ENCODE assay signal across 11 cellular contexts in genomic region chr19:48715681-48716171, GRCh38. TPM values are rescaled to one million over a fixed set of nuclear protein-coding genes. Genes with fewer than 3 reads are reported as not detected.
DNase-seq lines count a peak whose midpoint lies in the region; ATAC-seq, FAIRE-seq and TF ChIP-seq lines count a peak whose summit lies in the region.
"Had no signal": no experiment of that assay in that cellular context is flagged by ENCODE, and none has a peak within 500 bp of the region (broad histone marks: within the 10 kb centered on the region; RNA-seq: fewer than 3 reads in every experiment).

No MANE protein-coding gene starts in this region.

- TF ChIP-seq CTCF in HepG2 (CRISPR knock-in tag; IDR thresholded peaks at IDR 0.05) (no peak), right lobe of liver (IDR thresholded peaks at IDR 0.05) (no peak), cardiac fibroblast (IDR thresholded peaks at IDR 0.05; ENCODE audit: low read depth, low read length) (no peak)

- H3K4me3 ChIP-seq in HepG2 (replicated peaks in 1 of 3; ENCODE audit: insufficient read depth in 1 of 3, low read depth in 2 of 3, low read length in 3 of 3) (peak overlapping the region; percentile 60 to 88 (median 84)), right lobe of liver (no peak overlapping the region), cardiac fibroblast (replicated peaks in 1 of 2; ENCODE audit: low read depth in 2 of 2, low read length in 2 of 2) (peak overlapping the region; percentile 15 to 64), muscle layer of duodenum (ENCODE audit: low read depth in 1 of 2, low read length in 2 of 2) (peak overlapping the region; percentile 70 to 84)

- TF ChIP-seq POLR2A in HepG2 (IDR thresholded peaks at IDR 0.05; ENCODE audit: insufficient read depth in 1 of 2, low read depth in 2 of 2, low read length in 2 of 2) (no peak; a peak in 1 of 4 replicates), right lobe of liver (IDR thresholded peaks at IDR 0.05) (no peak)

- CTCF ChIA-PET in HepG2 (lab: Yijun Ruan, JAX; ENCODE audit: low intra/inter-chr PET ratio, low total read pairs) = no interaction called here

- POLR2A ChIA-PET in HepG2 (lab: Yijun Ruan, JAX) = interaction anchor here (0.6 to 6.3 kb wide), 11 partner anchors 20 to 97 kb away, joined by 3 to 40 read pairs (median 3); partner anchors contain the start of genes FUT2, RPL18 and SPHK2

- no peak for FAIRE-seq in HepG2 (lab: Jason Lieb, UNC)

- H3K79me2 ChIP-seq in HepG2 (ENCODE audit: insufficient read depth, low read length) = peaks cover 5% of the 10 kb centered on the region

- 9% methylated on average over 19 of the region's 19 CpGs for WGBS in HepG2 (ENCODE audit: low lambda C conversion rate)
- 92% methylated on average over 6 of the region's 19 CpGs for WGBS in right lobe of liver (ENCODE audit: insufficient coverage, low coverage, low lambda C conversion rate, missing lambda C conversion rate)

- no peak for TF ChIP-seq RAD21 in HepG2 (CRISPR knock-in tag; IDR thresholded peaks at IDR 0.05)

- H3K4me1 ChIP-seq in HepG2 (ENCODE audit: insufficient read depth, low read length) = peaks cover 60% of the 10 kb centered on the region
- peaks cover 0 to 3% (median 0%) of the 10 kb centered on the region in 4 donors for H3K4me1 ChIP-seq in right lobe of liver
- peaks cover 11 to 50% of the 10 kb centered on the region in 2 donors for H3K4me1 ChIP-seq in muscle layer of duodenum (ENCODE audit: control insufficient read depth in 1 of 2, insufficient read depth in 2 of 2, low read length in 2 of 2)

- no TSS peak for BruUV-seq in HepG2 (replicated peaks; lab: Mats Ljungman, UMichigan)

- ATAC-seq in HepG2 (no peak), right lobe of liver (no peak)

- H3K36me3 ChIP-seq in HepG2 (replicated peaks in 1 of 2; ENCODE audit: control insufficient read depth in 1 of 2, insufficient read depth in 2 of 2, low read length in 2 of 2) (no peaks in the 10 kb centered on the region), right lobe of liver (no peaks in the 10 kb centered on the region), muscle layer of duodenum (ENCODE audit: control insufficient read depth in 1 of 2, insufficient read depth in 2 of 2, low read length in 2 of 2) (no peaks in the 10 kb centered on the region)

- H2AFZ ChIP-seq in HepG2 (ENCODE audit: low read length) = no peak overlapping the region

- H3K4me2 ChIP-seq in HepG2 (ENCODE audit: low read depth, low read length) = peak overlapping the region; percentile 99

- no peaks in the 10 kb centered on the region; a peak in 1 of 5 replicates for H3K27me3 ChIP-seq in HepG2 (ENCODE audit: control insufficient read depth in 1 of 2, insufficient read depth in 2 of 2, low read length in 2 of 2)
- no peaks in the 10 kb centered on the region for H3K27me3 ChIP-seq in right lobe of liver
- no peaks in the 10 kb centered on the region for H3K27me3 ChIP-seq in muscle layer of duodenum (ENCODE audit: low read depth, low read length)

- no peak for TF ChIP-seq EP300 in HepG2 (IDR thresholded peaks at IDR 0.05; ENCODE audit: low read depth in 2 of 2, low read length in 2 of 2)
- TF ChIP-seq EP300 in HepG2 (CRISPR knock-in tag; IDR thresholded peaks at IDR 0.05; ENCODE audit: borderline replicate concordance) = no peak

- H3K9me3 ChIP-seq in HepG2 (ENCODE audit: low read length) (peaks cover 4% of the 10 kb centered on the region; the same call in 1 of the 2 replicates), right lobe of liver (no peaks in the 10 kb centered on the region), muscle layer of duodenum (ENCODE audit: control insufficient read depth in 1 of 2, low read length in 2 of 2) (peaks cover 0 to 3% of the 10 kb centered on the region in 2 donors)

- H3K27ac ChIP-seq in HepG2 (ENCODE audit: extremely low read length, insufficient read depth, low read length) = peak overlapping the region; percentile 91
- H3K27ac ChIP-seq in right lobe of liver = no peak overlapping the region
- peak overlapping the region; percentile 91 for H3K27ac ChIP-seq in muscle layer of duodenum (ENCODE audit: low read length)
- H3K27ac ChIP-seq: epithelial cell of prostate had no signal

- DNase-seq in HepG2 (ENCODE audit: low spot score) (no peak), right lobe of liver (no peak), cardiac fibroblast (ENCODE audit: low read depth in 2 of 2) (peak in 1 of 2 donors; percentile 12), AG08396 (ENCODE audit: low spot score) (no peak), HCEC 1CT (no peak), ureter (ENCODE audit: low spot score) (no peak)
- DNase-seq in stimulated activated CD4-positive, alpha-beta T cell treated with anti-CD3 and anti-CD28 coated beads, Interleukin-2, amount 100 ng/mL, for 24 hours = no peak

- in situ Hi-C loops in HepG2 (cut with HindIII; ENCODE audit: extremely low pct_ligation_motif_present, low pct_unique_long_range_greater_than_20kb) = no loop called here

- intact Hi-C loops in HepG2 (cut with micrococcal nuclease; ENCODE audit: unreplicated experiment) (no loop called here), right lobe of liver (cut with DNase I) (no loop called here)

- no peaks in the 10 kb centered on the region for H4K20me1 ChIP-seq in HepG2 (ENCODE audit: insufficient read depth, low read length)

- H3K9ac ChIP-seq in HepG2 (ENCODE audit: insufficient read depth, low read depth, low read length) = peak overlapping the region; percentile 87

RNA-seq across cellular contexts. Expression of gene MAMSTR, which starts 3.8 kb away (rescaled TPM):
- 2.0 and 2.2 TPM in 2 replicates for total RNA-seq in HepG2 (2016; rRNA removed; fragmentation: Illumina TruSeq; extraction: Trizol)
- total RNA-seq in HepG2 (2016; cell fraction: cytosol; rRNA removed; fragmentation: Illumina TruSeq; extraction: Trizol; ENCODE audit: low read depth) = 2.4 and 2.6 TPM in 2 replicates
- total RNA-seq in HepG2 (2016; cell fraction: insoluble cytoplasmic fraction; rRNA removed; fragmentation: Illumina TruSeq; extraction: Trizol) = 1.4 and 2.1 TPM in 2 replicates
- total RNA-seq in HepG2 (2016; cell fraction: membrane; rRNA removed; fragmentation: Illumina TruSeq; extraction: Trizol) = 2.7 and 3.4 TPM in 2 replicates
- total RNA-seq in HepG2 (2016; cell fraction: nucleus; rRNA removed; fragmentation: Illumina TruSeq; extraction: Trizol) = 2.1 and 2.5 TPM in 2 replicates
- polyA plus RNA-seq in HepG2 (2011; rRNA removed) = 2.4 and 2.7 TPM in 2 replicates
- 1.4 and 1.7 TPM in 2 replicates for polyA plus RNA-seq in HepG2 (2011; cell fraction: cytosol; rRNA removed)
- polyA plus RNA-seq in HepG2 (2011; cell fraction: nucleus; rRNA removed) = 7.2 and 7.7 TPM in 2 replicates
- 3.9 and 5.7 TPM in 2 replicates for polyA plus RNA-seq in HepG2 (2012)
- polyA plus RNA-seq in HepG2 (2016; cell fraction: cytosol; fragmentation: Illumina TruSeq; extraction: Trizol; ENCODE audit: low read depth) = 2.3 and 3.3 TPM in 2 replicates
- polyA plus RNA-seq in HepG2 (2016; cell fraction: insoluble cytoplasmic fraction; fragmentation: Illumina TruSeq; extraction: Trizol; ENCODE audit: low read depth) = 3.3 and 5.0 TPM in 2 replicates
- polyA plus RNA-seq in HepG2 (2016; cell fraction: membrane; fragmentation: Illumina TruSeq; extraction: Trizol; ENCODE audit: low read depth) = 3.1 and 3.8 TPM in 2 replicates
- 8.7 and 10.3 TPM in 2 replicates for polyA plus RNA-seq in HepG2 (2016; cell fraction: nucleus; fragmentation: Illumina TruSeq; extraction: Trizol; ENCODE audit: insufficient read depth, low read depth)
- 1.3 and 3.6 TPM in 2 replicates for polyA minus RNA-seq in HepG2 (2011; rRNA and poly(A)+ RNA removed; ENCODE audit: low replicate concordance)
- 2.6 and 4.8 TPM in 2 replicates for polyA minus RNA-seq in HepG2 (2011; cell fraction: cytosol; rRNA and poly(A)+ RNA removed)
- polyA minus RNA-seq in HepG2 (2011; cell fraction: nucleus; rRNA and poly(A)+ RNA removed) = 1.9 and 2.2 TPM in 2 replicates
- total RNA-seq in right lobe of liver = under 1 TPM in 5 of 6 experiments, not detected in 1; 0.22 to 0.37 (median 0.24) TPM
- total RNA-seq in ureter = 2.2 TPM

RNA-seq across cellular contexts. Expression of gene FUT2, which starts 20.0 kb away (rescaled TPM):
- total RNA-seq in HepG2 (2016; rRNA removed; fragmentation: Illumina TruSeq; extraction: Trizol) = 0.07 TPM in 1 of 2 replicates, not detected in the other
- total RNA-seq in HepG2 (2016; cell fraction: cytosol; rRNA removed; fragmentation: Illumina TruSeq; extraction: Trizol; ENCODE audit: low read depth) = 1.1 TPM in 1 of 2 replicates, not detected in the other
- total RNA-seq in HepG2 (2016; cell fraction: insoluble cytoplasmic fraction; rRNA removed; fragmentation: Illumina TruSeq; extraction: Trizol) = 0.19 and 0.39 TPM in 2 replicates
- total RNA-seq in HepG2 (2016; cell fraction: membrane; rRNA removed; fragmentation: Illumina TruSeq; extraction: Trizol) = 0.10 and 0.12 TPM in 2 replicates
- 0.16 TPM in 1 of 2 replicates, not detected in the other for total RNA-seq in HepG2 (2016; cell fraction: nucleus; rRNA removed; fragmentation: Illumina TruSeq; extraction: Trizol)
- 0.10 TPM in 1 of 2 replicates, not detected in the other for polyA plus RNA-seq in HepG2 (2011; rRNA removed)
- polyA plus RNA-seq in HepG2 (2011; cell fraction: cytosol; rRNA removed) = not detected in 2 replicates
- 0.21 TPM in 1 of 2 replicates, not detected in the other for polyA plus RNA-seq in HepG2 (2011; cell fraction: nucleus; rRNA removed)
- polyA plus RNA-seq in HepG2 (2012) = 0.19 and 0.32 TPM in 2 replicates
- polyA plus RNA-seq in HepG2 (2016; cell fraction: cytosol; fragmentation: Illumina TruSeq; extraction: Trizol; ENCODE audit: low read depth) = 0.03 TPM in 1 of 2 replicates, not detected in the other
- not detected in 2 replicates for polyA plus RNA-seq in HepG2 (2016; cell fraction: insoluble cytoplasmic fraction; fragmentation: Illumina TruSeq; extraction: Trizol; ENCODE audit: low read depth)
- polyA plus RNA-seq in HepG2 (2016; cell fraction: membrane; fragmentation: Illumina TruSeq; extraction: Trizol; ENCODE audit: low read depth) = not detected in 2 replicates
- 0.15 TPM in 1 of 2 replicates, not detected in the other for polyA plus RNA-seq in HepG2 (2016; cell fraction: nucleus; fragmentation: Illumina TruSeq; extraction: Trizol; ENCODE audit: insufficient read depth, low read depth)
- not detected in 2 replicates for polyA minus RNA-seq in HepG2 (2011; rRNA and poly(A)+ RNA removed; ENCODE audit: low replicate concordance)
- not detected in 2 replicates for polyA minus RNA-seq in HepG2 (2011; cell fraction: cytosol; rRNA and poly(A)+ RNA removed)
- polyA minus RNA-seq in HepG2 (2011; cell fraction: nucleus; rRNA and poly(A)+ RNA removed) = not detected in 2 replicates
- 1 to 10 TPM in 1 of 6 experiments, not detected in 5; 2.6 TPM for total RNA-seq in right lobe of liver
- total RNA-seq in ureter = 35.4 TPM
- total RNA-seq: HT1080 had no signal

RNA-seq across cellular contexts. Expression of gene RASIP1, which starts 24.7 kb away (rescaled TPM):
- total RNA-seq in HepG2 (2016; rRNA removed; fragmentation: Illumina TruSeq; extraction: Trizol) = 0.44 and 0.49 TPM in 2 replicates
- total RNA-seq in HepG2 (2016; cell fraction: cytosol; rRNA removed; fragmentation: Illumina TruSeq; extraction: Trizol; ENCODE audit: low read depth) = 0.18 and 0.20 TPM in 2 replicates
- 0.16 and 0.32 TPM in 2 replicates for total RNA-seq in HepG2 (2016; cell fraction: insoluble cytoplasmic fraction; rRNA removed; fragmentation: Illumina TruSeq; extraction: Trizol)
- 0.09 and 0.24 TPM in 2 replicates for total RNA-seq in HepG2 (2016; cell fraction: membrane; rRNA removed; fragmentation: Illumina TruSeq; extraction: Trizol)
- 0.22 TPM in 1 of 2 replicates, not detected in the other for total RNA-seq in HepG2 (2016; cell fraction: nucleus; rRNA removed; fragmentation: Illumina TruSeq; extraction: Trizol)
- polyA plus RNA-seq in HepG2 (2011; rRNA removed) = 0.58 and 1.1 TPM in 2 replicates
- polyA plus RNA-seq in HepG2 (2011; cell fraction: cytosol; rRNA removed) = 0.49 and 0.71 TPM in 2 replicates
- 2.6 and 3.2 TPM in 2 replicates for polyA plus RNA-seq in HepG2 (2011; cell fraction: nucleus; rRNA removed)
- 1.3 and 1.9 TPM in 2 replicates for polyA plus RNA-seq in HepG2 (2012)
- polyA plus RNA-seq in HepG2 (2016; cell fraction: cytosol; fragmentation: Illumina TruSeq; extraction: Trizol; ENCODE audit: low read depth) = 0.14 and 0.21 TPM in 2 replicates
- 0.27 and 0.31 TPM in 2 replicates for polyA plus RNA-seq in HepG2 (2016; cell fraction: insoluble cytoplasmic fraction; fragmentation: Illumina TruSeq; extraction: Trizol; ENCODE audit: low read depth)
- polyA plus RNA-seq in HepG2 (2016; cell fraction: membrane; fragmentation: Illumina TruSeq; extraction: Trizol; ENCODE audit: low read depth) = 0.11 and 0.30 TPM in 2 replicates
- polyA plus RNA-seq in HepG2 (2016; cell fraction: nucleus; fragmentation: Illumina TruSeq; extraction: Trizol; ENCODE audit: insufficient read depth, low read depth) = 0.86 and 0.89 TPM in 2 replicates
- 1.6 and 73.9 TPM in 2 replicates for polyA minus RNA-seq in HepG2 (2011; rRNA and poly(A)+ RNA removed; ENCODE audit: low replicate concordance)
- polyA minus RNA-seq in HepG2 (2011; cell fraction: cytosol; rRNA and poly(A)+ RNA removed) = 0.79 and 0.89 TPM in 2 replicates
- 1.1 and 1.2 TPM in 2 replicates for polyA minus RNA-seq in HepG2 (2011; cell fraction: nucleus; rRNA and poly(A)+ RNA removed)
- 1 to 10 TPM; 2.7 to 6.7 (median 4.9) TPM for total RNA-seq in right lobe of liver
- 21.2 TPM for total RNA-seq in ureter
- total RNA-seq: HT1080 had no signal

RNA-seq across cellular contexts. Expression of gene IZUMO1, which starts 31.0 kb away (rescaled TPM):
- 0.22 TPM in 1 of 2 replicates, not detected in the other for total RNA-seq in HepG2 (2016; rRNA removed; fragmentation: Illumina TruSeq; extraction: Trizol)
- total RNA-seq in HepG2 (2016; cell fraction: cytosol; rRNA removed; fragmentation: Illumina TruSeq; extraction: Trizol; ENCODE audit: low read depth) = not detected in 2 replicates
- 0.11 TPM in 1 of 2 replicates, not detected in the other for total RNA-seq in HepG2 (2016; cell fraction: insoluble cytoplasmic fraction; rRNA removed; fragmentation: Illumina TruSeq; extraction: Trizol)
- 0.59 TPM in 1 of 2 replicates, not detected in the other for total RNA-seq in HepG2 (2016; cell fraction: membrane; rRNA removed; fragmentation: Illumina TruSeq; extraction: Trizol)
- total RNA-seq in HepG2 (2016; cell fraction: nucleus; rRNA removed; fragmentation: Illumina TruSeq; extraction: Trizol) = not detected in 2 replicates
- 0.07 and 0.16 TPM in 2 replicates for polyA plus RNA-seq in HepG2 (2011; rRNA removed)
- polyA plus RNA-seq in HepG2 (2011; cell fraction: cytosol; rRNA removed) = not detected in 2 replicates
- 1.2 and 1.7 TPM in 2 replicates for polyA plus RNA-seq in HepG2 (2011; cell fraction: nucleus; rRNA removed)
- 0.09 and 0.50 TPM in 2 replicates for polyA plus RNA-seq in HepG2 (2012)
- polyA plus RNA-seq in HepG2 (2016; cell fraction: cytosol; fragmentation: Illumina TruSeq; extraction: Trizol; ENCODE audit: low read depth) = not detected in 2 replicates
- polyA plus RNA-seq in HepG2 (2016; cell fraction: insoluble cytoplasmic fraction; fragmentation: Illumina TruSeq; extraction: Trizol; ENCODE audit: low read depth) = not detected in 2 replicates
- not detected in 2 replicates for polyA plus RNA-seq in HepG2 (2016; cell fraction: membrane; fragmentation: Illumina TruSeq; extraction: Trizol; ENCODE audit: low read depth)
- 0.46 and 0.85 TPM in 2 replicates for polyA plus RNA-seq in HepG2 (2016; cell fraction: nucleus; fragmentation: Illumina TruSeq; extraction: Trizol; ENCODE audit: insufficient read depth, low read depth)
- polyA minus RNA-seq in HepG2 (2011; rRNA and poly(A)+ RNA removed; ENCODE audit: low replicate concordance) = 0.30 TPM in 1 of 2 replicates, not detected in the other
- polyA minus RNA-seq in HepG2 (2011; cell fraction: cytosol; rRNA and poly(A)+ RNA removed) = not detected in 2 replicates
- polyA minus RNA-seq in HepG2 (2011; cell fraction: nucleus; rRNA and poly(A)+ RNA removed) = 0.37 and 0.39 TPM in 2 replicates
- total RNA-seq in right lobe of liver = under 1 TPM in 5 of 6 experiments, not detected in 1; 0.10 to 0.35 (median 0.13) TPM
- 0.91 TPM for total RNA-seq in ureter
- total RNA-seq: HT1080, urinary bladder had no signal
- polyA plus RNA-seq: urinary bladder had no signal

RNA-seq across cellular contexts. Expression of gene FUT1, which starts 36.7 kb away (rescaled TPM):
- total RNA-seq in HepG2 (2016; rRNA removed; fragmentation: Illumina TruSeq; extraction: Trizol) (0.07 TPM in 2 replicates), right lobe of liver (1 to 10 TPM in 3 of 6 experiments, under 1 TPM in 3; 0.22 to 1.9 (median 0.93) TPM), ureter (5.0 TPM)
- total RNA-seq in HepG2 (2016; cell fraction: cytosol; rRNA removed; fragmentation: Illumina TruSeq; extraction: Trizol; ENCODE audit: low read depth) = not detected in 2 replicates
- total RNA-seq in HepG2 (2016; cell fraction: insoluble cytoplasmic fraction; rRNA removed; fragmentation: Illumina TruSeq; extraction: Trizol) = 0.09 TPM in 1 of 2 replicates, not detected in the other
- total RNA-seq in HepG2 (2016; cell fraction: membrane; rRNA removed; fragmentation: Illumina TruSeq; extraction: Trizol) = 0.07 and 0.09 TPM in 2 replicates
- total RNA-seq in HepG2 (2016; cell fraction: nucleus; rRNA removed; fragmentation: Illumina TruSeq; extraction: Trizol) = 0.09 TPM in 1 of 2 replicates, not detected in the other
- polyA plus RNA-seq in HepG2 (2011; rRNA removed) = 1.1 and 1.5 TPM in 2 replicates
- 0.71 and 0.98 TPM in 2 replicates for polyA plus RNA-seq in HepG2 (2011; cell fraction: cytosol; rRNA removed)
- 2.0 and 2.5 TPM in 2 replicates for polyA plus RNA-seq in HepG2 (2011; cell fraction: nucleus; rRNA removed)
- 0.47 and 1.7 TPM in 2 replicates for polyA plus RNA-seq in HepG2 (2012)
- not detected in 2 replicates for polyA plus RNA-seq in HepG2 (2016; cell fraction: cytosol; fragmentation: Illumina TruSeq; extraction: Trizol; ENCODE audit: low read depth)
- not detected in 2 replicates for polyA plus RNA-seq in HepG2 (2016; cell fraction: insoluble cytoplasmic fraction; fragmentation: Illumina TruSeq; extraction: Trizol; ENCODE audit: low read depth)
- 0.14 TPM in 1 of 2 replicates, not detected in the other for polyA plus RNA-seq in HepG2 (2016; cell fraction: membrane; fragmentation: Illumina TruSeq; extraction: Trizol; ENCODE audit: low read depth)
- 0.26 TPM in 1 of 2 replicates, not detected in the other for polyA plus RNA-seq in HepG2 (2016; cell fraction: nucleus; fragmentation: Illumina TruSeq; extraction: Trizol; ENCODE audit: insufficient read depth, low read depth)
- 1.8 and 2.9 TPM in 2 replicates for polyA minus RNA-seq in HepG2 (2011; rRNA and poly(A)+ RNA removed; ENCODE audit: low replicate concordance)
- polyA minus RNA-seq in HepG2 (2011; cell fraction: cytosol; rRNA and poly(A)+ RNA removed) = 0.97 and 0.99 TPM in 2 replicates
- polyA minus RNA-seq in HepG2 (2011; cell fraction: nucleus; rRNA and poly(A)+ RNA removed) = 0.64 and 1.5 TPM in 2 replicates
- total RNA-seq: HT1080 had no signal

Comparison
In these comparisons a context has a peak if more than half of its experiments do, and no peak if none do; other contexts are left out.
1. H3K27ac ChIP-seq: peak in HepG2 (single experiment) and muscle layer of duodenum (single experiment); none in right lobe of liver (0 of 3).
2. H3K4me3 ChIP-seq: peak in HepG2 (3 of 3), cardiac fibroblast (2 of 2) and muscle layer of duodenum (2 of 2); none in right lobe of liver (0 of 3).
3. RNA of gene FUT2, which starts 20.0 kb away (total RNA-seq): 35.4 TPM in ureter (single experiment); 0.07 to 1.1 TPM in HepG2 and 2.6 TPM in right lobe of liver; every median in the first group is over 10 times any median in the second.